Comparison of ENCODE assay signal across 17 cellular contexts in the genomic region with DNA sequence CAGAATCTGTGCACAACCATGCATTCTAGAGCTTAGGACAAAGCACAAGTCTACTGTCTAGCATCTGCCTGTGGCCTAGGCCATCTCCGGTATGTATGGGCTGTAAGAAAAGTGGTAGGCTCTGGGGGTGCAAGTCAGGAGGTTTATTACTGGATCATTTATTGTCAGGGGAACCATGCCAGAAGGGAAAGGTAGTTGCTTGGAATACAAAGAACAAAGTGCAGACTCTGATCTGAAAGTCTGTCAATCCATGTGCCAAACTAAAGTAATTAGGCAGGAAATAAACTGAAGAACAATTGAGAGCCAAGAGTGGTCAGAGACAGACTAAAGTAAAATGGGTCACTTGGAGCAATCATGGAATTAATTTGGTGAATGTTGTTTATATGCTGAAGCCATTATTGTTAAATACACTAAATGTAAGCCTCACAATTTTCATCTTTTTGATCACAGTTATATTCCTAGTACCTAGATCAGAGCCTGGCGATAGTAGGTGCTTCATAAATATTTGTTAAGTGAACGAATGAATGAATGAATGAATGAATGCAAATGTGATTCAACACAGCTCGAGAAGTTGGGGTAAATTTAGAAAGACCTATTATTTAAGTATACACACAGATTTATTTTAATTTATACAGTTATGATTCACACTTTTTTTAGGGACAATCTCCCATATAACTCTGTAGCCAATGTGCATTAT.
"Had no signal": no experiment of that assay in that cellular context is flagged by ENCODE, and none has a peak within 500 bp of the region (broad histone marks: within the 10 kb centered on the region; RNA-seq: fewer than 3 reads in every experiment).

No MANE protein-coding gene starts in this region.

- H3K27ac Mint-ChIP-seq: natural killer cell had no signal

- H2AFZ ChIP-seq: parathyroid adenoma had no signal

- H3K27ac ChIP-seq: dorsolateral prefrontal cortex, heart left ventricle, parathyroid adenoma, psoas muscle had no signal

- H3K9me3 ChIP-seq: heart left ventricle, psoas muscle had no signal

- H3K36me3 ChIP-seq: heart left ventricle had no signal

- H3K4me1 ChIP-seq: parathyroid adenoma, psoas muscle had no signal

- H3K9ac ChIP-seq: parathyroid adenoma had no signal

- H3K4me3 ChIP-seq: dorsolateral prefrontal cortex, heart left ventricle, psoas muscle had no signal

- H3K36me3 Mint-ChIP-seq: natural killer cell had no signal

- H3K4me3 Mint-ChIP-seq: natural killer cell, neural crest cell had no signal

- DNase-seq: central memory CD4-positive, alpha-beta T cell; cortex of kidney; dorsolateral prefrontal cortex; effector CD8-positive, alpha-beta T cell; foreskin melanocyte; heart left ventricle; hypothalamus; islet precursor cell; mammary epithelial cell; natural killer cell; occipital lobe; psoas muscle; retina; stimulated activated naive CD4-positive, alpha-beta T cell treated with Interleukin-2 at 50 U/mL for 16 hours had no signal

- H3K79me2 ChIP-seq: parathyroid adenoma had no signal

- ATAC-seq: heart left ventricle, natural killer cell, psoas muscle, sciatic nerve had no signal

- H3K9me3 Mint-ChIP-seq: natural killer cell had no signal

- H3K27me3 ChIP-seq: dorsolateral prefrontal cortex, heart left ventricle had no signal
